ENCODE assay signal across 8 cellular contexts in the genomic region with DNA sequence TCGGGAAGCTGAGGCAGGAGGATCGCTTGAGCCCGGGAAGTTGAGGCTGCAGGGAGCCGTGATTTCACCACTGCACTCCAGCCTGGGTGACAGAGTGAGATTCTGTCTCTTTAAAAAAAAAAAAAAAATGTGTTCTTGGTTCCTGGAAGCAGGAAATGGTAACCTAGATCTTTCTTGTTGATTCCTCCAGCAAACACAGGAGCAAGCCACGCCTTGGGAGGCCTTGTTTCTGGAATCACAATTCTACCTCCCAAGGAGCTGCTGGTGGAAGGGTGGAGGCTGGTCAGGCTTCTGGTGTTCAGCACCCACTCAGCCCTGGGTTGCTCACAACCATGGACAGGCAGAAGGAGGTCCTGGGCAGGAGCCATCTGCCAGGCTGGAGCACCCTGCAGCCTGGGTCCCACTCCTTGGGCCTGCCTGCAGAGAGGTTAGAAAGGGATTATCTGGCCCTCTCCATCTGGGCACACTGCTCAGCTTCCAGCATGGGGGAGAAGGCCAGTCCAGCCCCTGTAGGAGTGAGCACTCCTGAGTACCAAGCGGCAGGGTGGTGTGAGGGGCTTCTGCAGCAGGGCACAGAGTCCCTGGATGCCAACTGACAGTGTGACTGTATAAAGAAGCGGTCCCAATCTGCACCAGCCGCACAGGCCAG.
A peak's percentile ranks its signal among the peaks of the same experiment; 100 is the strongest.
DNase-seq lines count a peak whose midpoint lies in the region; FAIRE-seq and TF ChIP-seq lines count a peak whose summit lies in the region.

No MANE protein-coding gene starts in this region.

- TF ChIP-seq EP300 in tibial nerve (IDR thresholded peaks at IDR 0.05): peak in 1 of 2 donors; percentile 19

- no peaks in the 10 kb centered on the region for H4K20me1 ChIP-seq in keratinocyte (ENCODE audit: control insufficient read depth, extremely low read depth, insufficient read depth, low read length)

- H2AFZ ChIP-seq in keratinocyte (ENCODE audit: control insufficient read depth, low read length): peak overlapping the region; percentile 48

- H3K4me2 ChIP-seq in keratinocyte (ENCODE audit: control insufficient read depth, extremely low read depth, insufficient read depth, low read depth, low read length): no peak overlapping the region

- WGBS in tibial nerve, 2 donors: 89 to 90% methylated on average over 8 of the region's 8 CpGs

- TF ChIP-seq CTCF in astrocyte of the spinal cord (IDR thresholded peaks at IDR 0.05; ENCODE audit: low read depth, low read length): no peak
- no peak for TF ChIP-seq CTCF in keratinocyte (optimal IDR thresholded peaks at IDR 0.05 in 1 of 3, IDR thresholded peaks at IDR 0.05 in 1 of 3, conservative IDR thresholded peaks at IDR 0.05 in 1 of 3; ENCODE audit: extremely low read depth in 1 of 3, insufficient read depth in 2 of 3, low read length in 3 of 3)
- TF ChIP-seq CTCF in tibial nerve (IDR thresholded peaks at IDR 0.05): no peak

- H3K27ac ChIP-seq in keratinocyte (ENCODE audit: control insufficient read depth, insufficient read depth, low read length) (peak overlapping the region; percentile 11), tibial nerve (peak overlapping the region; percentile 24 to 79 (median 50))

- TF ChIP-seq POLR2A in tibial nerve (IDR thresholded peaks at IDR 0.05): no peak

- dilution Hi-C loops in keratinocyte (cut with MboI; ENCODE audit: extremely low pct_ligation_motif_present, low sequenced_read_pairs): no loop called here

- H3K27me3 ChIP-seq in keratinocyte (ENCODE audit: control insufficient read depth, extremely low read depth, insufficient read depth, low read length) (no peaks in the 10 kb centered on the region), tibial nerve (no peaks in the 10 kb centered on the region)

- H3K79me2 ChIP-seq in keratinocyte (ENCODE audit: control insufficient read depth, insufficient read depth, low read length): no peaks in the 10 kb centered on the region

- peaks cover 0 to 4% of the 10 kb centered on the region in 2 experiments for H3K36me3 ChIP-seq in keratinocyte (ENCODE audit: control insufficient read depth in 2 of 2, extremely low read depth in 1 of 2, insufficient read depth in 2 of 2, low read length in 2 of 2)
- H3K36me3 ChIP-seq in tibial nerve: no peaks in the 10 kb centered on the region

- H3K9me3 ChIP-seq in keratinocyte (ENCODE audit: control insufficient read depth, low read depth, low read length) (no peaks in the 10 kb centered on the region), tibial nerve (no peaks in the 10 kb centered on the region)

- in situ Hi-C loops in astrocyte of the spinal cord (cut with HindIII; ENCODE audit: low sequenced_read_pairs): no loop called here

- no peak overlapping the region for H3K4me3 ChIP-seq in astrocyte of the spinal cord (ENCODE audit: low read depth, low read length)
- no peak overlapping the region for H3K4me3 ChIP-seq in keratinocyte (ENCODE audit: control insufficient read depth in 2 of 3, extremely low read depth in 1 of 3, insufficient read depth in 2 of 3, low read depth in 1 of 3, low read length in 3 of 3)
- no peak overlapping the region for H3K4me3 ChIP-seq in tibial nerve

- no peak for FAIRE-seq in keratinocyte (lab: Jason Lieb, UNC)

- H3K9ac ChIP-seq in keratinocyte (ENCODE audit: control insufficient read depth, extremely low read depth, insufficient read depth, low read length): peak overlapping the region; percentile 26

- H3K4me1 ChIP-seq in keratinocyte (ENCODE audit: control insufficient read depth, extremely low read depth, insufficient read depth, low read length) (peaks cover 36% of the 10 kb centered on the region), tibial nerve (peaks cover 0 to 84% (median 61%) of the 10 kb centered on the region in 4 donors)

- peaks cover 4% of the 10 kb centered on the region for H3K9me1 ChIP-seq in keratinocyte (ENCODE audit: control insufficient read depth, extremely low read depth, insufficient read depth, low read length)

- DNase-seq in SIG-M5 treated with dmso at 0.1 percent for 504 hours (lab: John Stamatoyannopoulos, UW; ENCODE audit: unreplicated experiment) (peak; percentile 21), SIG-M5 (lab: John Stamatoyannopoulos, UW) (no peak), astrocyte of the spinal cord (ENCODE audit: low read depth, low spot score) (peak; percentile 71), keratinocyte (ENCODE audit: low read depth, low spot score) (no peak), tibial nerve (ENCODE audit: low spot score in 2 of 2) (no peak), ureter (ENCODE audit: low spot score) (no peak), globus pallidus (ENCODE audit: low spot score) (no peak)
- DNase-seq in NK-92 treated with Interleukin-12 subunit alpha and Interleukin-12 subunit beta, amount 100 ng/mL, for 24 hours (lab: John Stamatoyannopoulos, UW): no peak

Comparison
In these comparisons a context has a peak if more than half of its experiments do, and no peak if none do; other contexts are left out.
1. DNase-seq: peak in SIG-M5 treated with dmso at 0.1 percent for 504 hours (single experiment) and astrocyte of the spinal cord (single experiment); none in SIG-M5 (single experiment), keratinocyte (single experiment), tibial nerve (0 of 2), ureter (single experiment), NK-92 treated with Interleukin-12 subunit alpha and Interleukin-12 subunit beta, amount 100 ng/mL, for 24 hours (single experiment) and globus pallidus (single experiment).